ENCODE assay signal across 22 cellular contexts in the genomic region with DNA sequence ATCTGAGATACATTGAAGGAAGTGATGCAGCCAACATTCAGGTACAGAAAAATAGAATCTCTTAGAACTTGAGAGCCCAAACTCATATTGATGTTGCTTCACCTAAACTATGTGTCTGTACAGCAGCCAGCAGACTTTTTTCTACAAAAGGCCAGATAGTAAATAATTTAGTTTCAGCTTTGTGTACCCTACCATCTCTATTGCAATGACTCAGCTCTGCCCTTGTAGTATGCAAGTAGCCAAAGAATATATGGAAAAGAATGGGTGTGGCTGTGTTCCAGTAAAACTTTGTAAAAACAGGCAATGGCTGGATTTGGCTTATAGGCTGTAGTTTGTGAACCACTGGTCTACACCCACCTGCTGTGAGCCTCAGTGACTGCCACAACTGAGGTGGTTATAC.
DNase-seq lines count a peak whose midpoint lies in the region; ATAC-seq and TF ChIP-seq lines count a peak whose summit lies in the region.
"Had no signal": no experiment of that assay in that cellular context is flagged by ENCODE, and none has a peak within 500 bp of the region (broad histone marks: within the 10 kb centered on the region; RNA-seq: fewer than 3 reads in every experiment).

No MANE protein-coding gene starts in this region.

- H3K27me3 Mint-ChIP-seq in MCF 10A (ENCODE audit: insufficient read depth, unreplicated experiment) (no peaks in the 10 kb centered on the region), chondrocyte (ENCODE audit: low read depth) (no peaks in the 10 kb centered on the region), Caco-2 (ENCODE audit: insufficient read depth, unreplicated experiment) (no peaks in the 10 kb centered on the region)
- no peaks in the 10 kb centered on the region for H3K27me3 Mint-ChIP-seq in activated T-cell treated with anti-CD3 and anti-CD28 coated beads, Interleukin-2, amount 50 U/mL, for 72 hours (ENCODE audit: low read depth)
- no peaks in the 10 kb centered on the region for H3K27me3 Mint-ChIP-seq in activated T-helper 2 cell treated with anti-CD3 and anti-CD28 coated beads, Interferon-gamma antibody, Interleukin-2, Interleukin-4, amounts not matched to agents 10 μg/mL and 5 μg/mL and 100 μg/mL, durations not matched to agents 14 hours and 24 hours and 36 hours (ENCODE audit: low read depth)
- H3K27me3 Mint-ChIP-seq: B cell had no signal

- intact Hi-C loops in MCF 10A (cut with micrococcal nuclease), result no loop called here
- intact Hi-C loops in breast epithelium (cut with DNase I; ENCODE audit: low total_unique reads), result no loop called here
- intact Hi-C loops in Caco-2 (cut with micrococcal nuclease; ENCODE audit: unreplicated experiment), result no loop called here
- intact Hi-C loops in activated T-helper 2 cell treated with anti-CD3 and anti-CD28 coated beads, Interferon-gamma antibody, Interleukin-2, Interleukin-4, amounts not matched to agents 10 μg/mL and 5 μg/mL and 100 μg/mL, durations not matched to agents 14 hours and 24 hours and 36 hours (cut with micrococcal nuclease), result no loop called here

- H3K4me1 ChIP-seq in breast epithelium, result peaks cover 3 to 9% of the 10 kb centered on the region in 2 donors
- H3K4me1 ChIP-seq in Caco-2, result no peaks in the 10 kb centered on the region

- H3K9me3 Mint-ChIP-seq in MCF 10A (ENCODE audit: unreplicated experiment), result no peaks in the 10 kb centered on the region
- no peaks in the 10 kb centered on the region for H3K9me3 Mint-ChIP-seq in chondrocyte (ENCODE audit: low read depth)
- peaks cover 1 to 3% of the 10 kb centered on the region in 2 donors for H3K9me3 Mint-ChIP-seq in activated T-cell treated with anti-CD3 and anti-CD28 coated beads, Interleukin-2, amount 50 U/mL, for 72 hours
- H3K9me3 Mint-ChIP-seq in Caco-2 (ENCODE audit: unreplicated experiment), result no peaks in the 10 kb centered on the region
- no peaks in the 10 kb centered on the region for H3K9me3 Mint-ChIP-seq in activated T-helper 2 cell treated with anti-CD3 and anti-CD28 coated beads, Interferon-gamma antibody, Interleukin-2, Interleukin-4, amounts not matched to agents 10 μg/mL and 5 μg/mL and 100 μg/mL, durations not matched to agents 14 hours and 24 hours and 36 hours
- H3K9me3 Mint-ChIP-seq: H9 had no signal

- no peak for TF ChIP-seq CTCF in MCF 10A (IDR thresholded peaks at IDR 0.05; ENCODE audit: unreplicated experiment)
- TF ChIP-seq CTCF in breast epithelium (IDR thresholded peaks at IDR 0.05), result no peak
- TF ChIP-seq CTCF in chondrocyte (IDR thresholded peaks at IDR 0.05), result no peak
- no peak for TF ChIP-seq CTCF in fibroblast of the aortic adventitia (IDR thresholded peaks at IDR 0.05; ENCODE audit: insufficient read depth, low read length)
- no peak for TF ChIP-seq CTCF in WERI-Rb-1 (IDR thresholded peaks at IDR 0.05; ENCODE audit: low read depth, low read length)
- no peak for TF ChIP-seq CTCF in Caco-2 (IDR thresholded peaks at IDR 0.05; ENCODE audit: insufficient read depth in 1 of 2, low read depth in 1 of 2, low read length in 1 of 2, severe bottlenecking in 1 of 2, unreplicated experiment in 1 of 2)

- H3K27me3 ChIP-seq in breast epithelium (no peaks in the 10 kb centered on the region), WERI-Rb-1 (ENCODE audit: insufficient read depth, low read depth, severe bottlenecking) (no peaks in the 10 kb centered on the region), Caco-2 (replicated peaks; ENCODE audit: control insufficient read depth, insufficient read depth, low read length) (no peaks in the 10 kb centered on the region)

- TF ChIP-seq POLR2A in breast epithelium (IDR thresholded peaks at IDR 0.05), result no peak

- no peak overlapping the region for H3K27ac Mint-ChIP-seq in MCF 10A (ENCODE audit: low read depth, unreplicated experiment)
- H3K27ac Mint-ChIP-seq in chondrocyte (ENCODE audit: unreplicated experiment), result peak overlapping the region; percentile 74
- no peak overlapping the region for H3K27ac Mint-ChIP-seq in activated T-cell treated with anti-CD3 and anti-CD28 coated beads, Interleukin-2, amount 50 U/mL, for 72 hours
- no peak overlapping the region for H3K27ac Mint-ChIP-seq in Caco-2 (ENCODE audit: unreplicated experiment)
- no peak overlapping the region for H3K27ac Mint-ChIP-seq in activated T-helper 2 cell treated with anti-CD3 and anti-CD28 coated beads, Interferon-gamma antibody, Interleukin-2, Interleukin-4, amounts not matched to agents 10 μg/mL and 5 μg/mL and 100 μg/mL, durations not matched to agents 14 hours and 24 hours and 36 hours
- H3K27ac Mint-ChIP-seq: B cell, H9 had no signal

- BruUV-seq in MCF 10A (replicated peaks; lab: Mats Ljungman, UMichigan), result no TSS peak
- no TSS peak for BruUV-seq in Caco-2 (replicated peaks; lab: Mats Ljungman, UMichigan)

- CTCF ChIA-PET in MCF 10A (lab: Yijun Ruan, JAX) (interaction anchor here (1.0 to 5.7 kb wide), 3 partner anchors 12 to 40 kb away, joined by 4 to 48 read pairs (median 4); no protein-coding TSS in a partner anchor), Caco-2 (lab: Charles Lee) (interaction anchor here (0.7 kb wide), 1 partner anchor 642 kb away, joined by 4 read pairs; no protein-coding TSS in a partner anchor)

- DNase-seq in MCF 10A (ENCODE audit: unreplicated experiment), result peak; percentile 48
- no peak for DNase-seq in breast epithelium (ENCODE audit: low spot score in 2 of 2)
- no peak for DNase-seq in chondrocyte (ENCODE audit: low spot score)
- peak; percentile 25 for DNase-seq in fibroblast of the aortic adventitia (ENCODE audit: low read depth)
- DNase-seq in WERI-Rb-1, result no peak
- no peak for DNase-seq in activated T-cell treated with anti-CD3 and anti-CD28 coated beads, Interleukin-2, amount 50 U/mL, for 72 hours
- no peak for DNase-seq in Caco-2
- no peak for DNase-seq in activated T-helper 2 cell treated with anti-CD3 and anti-CD28 coated beads, Interferon-gamma antibody, Interleukin-2, Interleukin-4, amounts not matched to agents 10 μg/mL and 5 μg/mL and 100 μg/mL, durations not matched to agents 14 hours and 24 hours and 36 hours (ENCODE audit: low spot score)
- DNase-seq: DMS 273 treated with DMSO at 0.1 percent for 48 hours, DND-41, GDM1, H9, Karpas-422, MM.1S, NCI-H1092, NCI-H146, NCI-H2081, NCI-H2171 treated with DMSO at 0.1 percent for 48 hours had no signal

- H3K4me3 ChIP-seq in breast epithelium, result no peak overlapping the region
- H3K4me3 ChIP-seq in fibroblast of the aortic adventitia (ENCODE audit: low read depth, low read length), result no peak overlapping the region
- no peak overlapping the region for H3K4me3 ChIP-seq in WERI-Rb-1 (ENCODE audit: low read depth, low read length)
- no peak overlapping the region for H3K4me3 ChIP-seq in Caco-2 (ENCODE audit: low read depth, low read length)

- H3K36me3 ChIP-seq in breast epithelium (no peaks in the 10 kb centered on the region), WERI-Rb-1 (no peaks in the 10 kb centered on the region), Caco-2 (ENCODE audit: control insufficient read depth, insufficient read depth, low read length) (no peaks in the 10 kb centered on the region)

- H3K4me1 Mint-ChIP-seq in MCF 10A (ENCODE audit: insufficient read depth, unreplicated experiment) (no peaks in the 10 kb centered on the region), chondrocyte (ENCODE audit: low read depth) (peaks cover 53% of the 10 kb centered on the region), Caco-2 (ENCODE audit: low read depth, unreplicated experiment) (no peaks in the 10 kb centered on the region)
- H3K4me1 Mint-ChIP-seq in activated T-cell treated with anti-CD3 and anti-CD28 coated beads, Interleukin-2, amount 50 U/mL, for 72 hours (ENCODE audit: low read depth), result no peaks in the 10 kb centered on the region
- no peaks in the 10 kb centered on the region for H3K4me1 Mint-ChIP-seq in activated T-helper 2 cell treated with anti-CD3 and anti-CD28 coated beads, Interferon-gamma antibody, Interleukin-2, Interleukin-4, amounts not matched to agents 10 μg/mL and 5 μg/mL and 100 μg/mL, durations not matched to agents 14 hours and 24 hours and 36 hours (ENCODE audit: low read depth)
- H3K4me1 Mint-ChIP-seq: B cell had no signal

- no peak overlapping the region for H3K27ac ChIP-seq in breast epithelium
- H3K27ac ChIP-seq in WERI-Rb-1, result no peak overlapping the region
- H3K27ac ChIP-seq: 22Rv1, HL-60 had no signal

- no peak for ATAC-seq in activated T-cell treated with anti-CD3 and anti-CD28 coated beads, Interleukin-2, amount 50 U/mL, for 72 hours (replicated peaks in 1 of 2)
- ATAC-seq: Panc1 had no signal

- POLR2A ChIA-PET in MCF 10A (lab: Yijun Ruan, JAX) (interaction anchor here (1.5 kb wide), 1 partner anchor 14 kb away, joined by 5 read pairs; no protein-coding TSS in a partner anchor), Caco-2 (lab: Charles Lee) (no interaction called here)

- no peaks in the 10 kb centered on the region for H3K36me3 Mint-ChIP-seq in MCF 10A (ENCODE audit: insufficient read depth, unreplicated experiment)
- no peaks in the 10 kb centered on the region for H3K36me3 Mint-ChIP-seq in chondrocyte (ENCODE audit: low read depth)
- no peaks in the 10 kb centered on the region for H3K36me3 Mint-ChIP-seq in activated T-cell treated with anti-CD3 and anti-CD28 coated beads, Interleukin-2, amount 50 U/mL, for 72 hours (ENCODE audit: insufficient read depth in 2 of 2)
- no peaks in the 10 kb centered on the region for H3K36me3 Mint-ChIP-seq in Caco-2 (ENCODE audit: insufficient read depth, unreplicated experiment)
- H3K36me3 Mint-ChIP-seq in activated T-helper 2 cell treated with anti-CD3 and anti-CD28 coated beads, Interferon-gamma antibody, Interleukin-2, Interleukin-4, amounts not matched to agents 10 μg/mL and 5 μg/mL and 100 μg/mL, durations not matched to agents 14 hours and 24 hours and 36 hours (ENCODE audit: low read depth), result no peaks in the 10 kb centered on the region

- no peaks in the 10 kb centered on the region for H3K9me3 ChIP-seq in breast epithelium
- H3K9me3 ChIP-seq in WERI-Rb-1 (ENCODE audit: severe bottlenecking), result no peaks in the 10 kb centered on the region
- no peaks in the 10 kb centered on the region for H3K9me3 ChIP-seq in Caco-2

- H3K4me3 Mint-ChIP-seq in MCF 10A (ENCODE audit: unreplicated experiment) (no peak overlapping the region), chondrocyte (ENCODE audit: unreplicated experiment) (no peak overlapping the region), Caco-2 (ENCODE audit: unreplicated experiment) (no peak overlapping the region)
- no peak overlapping the region for H3K4me3 Mint-ChIP-seq in activated T-cell treated with anti-CD3 and anti-CD28 coated beads, Interleukin-2, amount 50 U/mL, for 72 hours
- no peak overlapping the region for H3K4me3 Mint-ChIP-seq in activated T-helper 2 cell treated with anti-CD3 and anti-CD28 coated beads, Interferon-gamma antibody, Interleukin-2, Interleukin-4, amounts not matched to agents 10 μg/mL and 5 μg/mL and 100 μg/mL, durations not matched to agents 14 hours and 24 hours and 36 hours (ENCODE audit: low read depth)
- H3K4me3 Mint-ChIP-seq: B cell, H9 had no signal

Comparison
In these comparisons a context has a peak if more than half of its experiments do, and no peak if none do; other contexts are left out.
1. DNase-seq: peak in MCF 10A (single experiment) and fibroblast of the aortic adventitia (single experiment); none in breast epithelium (0 of 2), chondrocyte (single experiment), WERI-Rb-1 (single experiment), activated T-cell treated with anti-CD3 and anti-CD28 coated beads, Interleukin-2, amount 50 U/mL, for 72 hours (0 of 2), Caco-2 (0 of 2) and activated T-helper 2 cell treated with anti-CD3 and anti-CD28 coated beads, Interferon-gamma antibody, Interleukin-2, Interleukin-4, amounts not matched to agents 10 μg/mL and 5 μg/mL and 100 μg/mL, durations not matched to agents 14 hours and 24 hours and 36 hours (single experiment).